In the genomic region with DNA sequence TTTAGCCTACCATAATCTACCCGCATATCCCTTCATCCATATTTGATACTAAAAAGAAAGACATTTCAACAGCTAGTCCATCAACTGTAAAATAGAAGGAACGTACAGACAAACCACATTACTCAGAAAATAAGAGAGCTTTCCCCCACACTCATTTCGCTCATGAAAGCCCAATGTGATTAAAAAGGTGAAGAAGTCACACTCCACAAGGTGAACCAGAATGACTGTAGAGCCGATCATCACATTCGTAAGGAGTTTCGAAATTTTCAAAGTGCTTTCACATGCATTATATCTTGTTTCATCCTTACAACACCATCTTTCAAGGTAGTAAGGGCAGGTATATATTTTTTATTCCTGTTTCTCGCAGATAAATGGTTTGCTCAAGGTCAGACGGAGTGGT, we compare ENCODE assay signal across 23 cellular contexts.
DNase-seq lines count a peak whose midpoint lies in the region; ATAC-seq and TF ChIP-seq lines count a peak whose summit lies in the region.
"Had no signal": no experiment of that assay in that cellular context is flagged by ENCODE, and none has a peak within 500 bp of the region (broad histone marks: within the 10 kb centered on the region; RNA-seq: fewer than 3 reads in every experiment).

No MANE protein-coding gene starts in this region.

- no peak for TF ChIP-seq CTCF in vagina (IDR thresholded peaks at IDR 0.05)

- no peaks in the 10 kb centered on the region for H3K9me2 ChIP-seq in Karpas-422 (replicated peaks; ENCODE audit: insufficient read depth, low read length)

- CTCF ChIA-PET in activated CD4-positive, alpha-beta T cell treated with anti-CD3 and anti-CD28 coated beads for 36 hours (lab: Charles Lee) = interaction anchor here (0.7 to 1.6 kb wide), 3 partner anchors 14 to 39 kb away, joined by 3 to 5 read pairs (median 5); no protein-coding TSS in a partner anchor

- no peak overlapping the region for H3K4me3 ChIP-seq in Karpas-422 (ENCODE audit: low read length)
- no peak overlapping the region for H3K4me3 ChIP-seq in vagina
- H3K4me3 ChIP-seq: BLaER1 treated with 17β-estradiol and CSF1 and Interleukin-3, amounts not matched to agents 10 nM and 100 nM; PC-9; SK-N-MC; tibial nerve had no signal

- POLR2A ChIA-PET in activated CD4-positive, alpha-beta T cell treated with anti-CD3 and anti-CD28 coated beads for 36 hours (lab: Charles Lee) = interaction anchor here (0.6 to 1.0 kb wide), 5 partner anchors 25 to 61 kb away, joined by 3 to 13 read pairs (median 5); no protein-coding TSS in a partner anchor

- ATAC-seq in activated CD4-positive, alpha-beta T cell treated with anti-CD3 and anti-CD28 coated beads for 36 hours = peak; percentile 58
- ATAC-seq in GM18867 (IDR thresholded peaks at IDR 0.05; ENCODE audit: unreplicated experiment) (peak; percentile 35), naive B cell (ENCODE audit: low read depth in 2 of 2) (no peak), Right ventricle myocardium inferior (no peak)
- ATAC-seq: esophagus mucosa, left ventricle myocardium superior had no signal

- no peaks in the 10 kb centered on the region for H3K27me3 Mint-ChIP-seq in activated CD4-positive, alpha-beta T cell treated with anti-CD3 and anti-CD28 coated beads for 36 hours
- peaks cover 21% of the 10 kb centered on the region for H3K27me3 Mint-ChIP-seq in activated CD4-positive, alpha-beta T cell treated with anti-CD3 and anti-CD28 coated beads, Interleukin-2, amount 10 ng/mL, durations not matched to agents 24 days and 14 days
- no peaks in the 10 kb centered on the region for H3K27me3 Mint-ChIP-seq in naive B cell

- H4K20me1 ChIP-seq in Karpas-422 (ENCODE audit: insufficient read depth, low read depth, low read length) = 0 out of 2 replicates have a peak, but pooled peaks cover 5% of the 10 kb centered on the region
- H4K20me1 ChIP-seq: BLaER1 treated with 17β-estradiol and CSF1 and Interleukin-3, amounts not matched to agents 10 nM and 100 nM had no signal

- no peak overlapping the region for H2AFZ ChIP-seq in Karpas-422 (ENCODE audit: low read length)
- H2AFZ ChIP-seq: parathyroid adenoma, PC-9 had no signal

- H3K9ac ChIP-seq in Karpas-422 (ENCODE audit: low read length) = no peak overlapping the region
- H3K9ac ChIP-seq: BLaER1 treated with 17β-estradiol and CSF1 and Interleukin-3, amounts not matched to agents 10 nM and 100 nM; parathyroid adenoma had no signal

- peak overlapping the region; percentile 79 for H3K27ac ChIP-seq in Karpas-422 (ENCODE audit: low read length)
- no peak overlapping the region for H3K27ac ChIP-seq in vagina
- H3K27ac ChIP-seq: BLaER1 treated with 17β-estradiol and CSF1 and Interleukin-3, amounts not matched to agents 10 nM and 100 nM; brain microvascular endothelial cell; parathyroid adenoma; PC-9; SK-N-MC; tibial nerve had no signal

- intact Hi-C loops in activated CD4-positive, alpha-beta T cell treated with anti-CD3 and anti-CD28 coated beads for 36 hours (cut with DNase I, micrococcal nuclease) = loop anchor here (1.0 to 2.0 kb wide), 6 partner anchors 57 to 501 kb away; no protein-coding TSS in a partner anchor
- intact Hi-C loops in activated CD4-positive, alpha-beta T cell treated with anti-CD3 and anti-CD28 coated beads, Interleukin-2, amount 10 ng/mL, durations not matched to agents 24 days and 14 days (cut with micrococcal nuclease) = loop anchor here (1.0 kb wide), 3 partner anchors 35 to 231 kb away; no protein-coding TSS in a partner anchor
- intact Hi-C loops in Right ventricle myocardium inferior (cut with DNase I) = no loop called here
- intact Hi-C loops in vagina (cut with DNase I) = no loop called here

- H3K4me1 ChIP-seq in Karpas-422 (ENCODE audit: low read length) = peaks cover 100% of the 10 kb centered on the region
- peaks cover 9% of the 10 kb centered on the region for H3K4me1 ChIP-seq in vagina
- H3K4me1 ChIP-seq: tibial nerve had no signal

- peak overlapping the region; percentile 79 for H3K27ac Mint-ChIP-seq in activated CD4-positive, alpha-beta T cell treated with anti-CD3 and anti-CD28 coated beads for 36 hours
- H3K27ac Mint-ChIP-seq in activated CD4-positive, alpha-beta T cell treated with anti-CD3 and anti-CD28 coated beads, Interleukin-2, amount 10 ng/mL, durations not matched to agents 24 days and 14 days = no peak overlapping the region
- peak overlapping the region; percentile 94 to 99 (median 96) for H3K27ac Mint-ChIP-seq in naive B cell

- TF ChIP-seq POLR2A in vagina (IDR thresholded peaks at IDR 0.05) = no peak

- no peak overlapping the region for H3K4me2 ChIP-seq in Karpas-422 (ENCODE audit: low read depth, low read length, poor library complexity, severe bottlenecking)
- H3K4me2 ChIP-seq: BLaER1 treated with 17β-estradiol and CSF1 and Interleukin-3, amounts not matched to agents 10 nM and 100 nM; PC-9 had no signal

- H3K36me3 Mint-ChIP-seq in activated CD4-positive, alpha-beta T cell treated with anti-CD3 and anti-CD28 coated beads for 36 hours (ENCODE audit: low read depth) = peaks cover 15% of the 10 kb centered on the region
- H3K36me3 Mint-ChIP-seq in activated CD4-positive, alpha-beta T cell treated with anti-CD3 and anti-CD28 coated beads, Interleukin-2, amount 10 ng/mL, durations not matched to agents 24 days and 14 days (ENCODE audit: low read depth) = peaks cover 9% of the 10 kb centered on the region
- peaks cover 8 to 17% of the 10 kb centered on the region in 2 donors for H3K36me3 Mint-ChIP-seq in naive B cell

- H3K36me3 ChIP-seq in Karpas-422 (ENCODE audit: insufficient read depth, low read length) (0 out of 2 replicates have a peak, but pooled peaks cover 5% of the 10 kb centered on the region), vagina (peaks cover 0 to 5% of the 10 kb centered on the region in 2 donors)
- H3K36me3 ChIP-seq: BLaER1 treated with 17β-estradiol and CSF1 and Interleukin-3, amounts not matched to agents 10 nM and 100 nM; brain microvascular endothelial cell had no signal

- H3K27me3 ChIP-seq in Karpas-422 (ENCODE audit: low read length) (no peaks in the 10 kb centered on the region), vagina (no peaks in the 10 kb centered on the region)
- H3K27me3 ChIP-seq: BLaER1 treated with 17β-estradiol and CSF1 and Interleukin-3, amounts not matched to agents 10 nM and 100 nM; brain microvascular endothelial cell; tibial nerve had no signal

- no peaks in the 10 kb centered on the region for H3K9me3 Mint-ChIP-seq in activated CD4-positive, alpha-beta T cell treated with anti-CD3 and anti-CD28 coated beads for 36 hours (ENCODE audit: low read depth)
- no peaks in the 10 kb centered on the region for H3K9me3 Mint-ChIP-seq in activated CD4-positive, alpha-beta T cell treated with anti-CD3 and anti-CD28 coated beads, Interleukin-2, amount 10 ng/mL, durations not matched to agents 24 days and 14 days
- H3K9me3 Mint-ChIP-seq in naive B cell = no peaks in the 10 kb centered on the region

- peaks cover 80% of the 10 kb centered on the region for H3K4me1 Mint-ChIP-seq in activated CD4-positive, alpha-beta T cell treated with anti-CD3 and anti-CD28 coated beads for 36 hours
- peaks cover 31% of the 10 kb centered on the region for H3K4me1 Mint-ChIP-seq in activated CD4-positive, alpha-beta T cell treated with anti-CD3 and anti-CD28 coated beads, Interleukin-2, amount 10 ng/mL, durations not matched to agents 24 days and 14 days
- H3K4me1 Mint-ChIP-seq in naive B cell = peaks cover 55 to 92% (median 85%) of the 10 kb centered on the region in 3 donors

- DNase-seq in activated CD4-positive, alpha-beta T cell treated with anti-CD3 and anti-CD28 coated beads for 36 hours = peak; percentile 42
- no peak for DNase-seq in activated CD4-positive, alpha-beta T cell treated with anti-CD3 and anti-CD28 coated beads, Interleukin-2, amount 10 ng/mL, durations not matched to agents 24 days and 14 days
- DNase-seq in Karpas-422 = no peak
- no peak for DNase-seq in naive B cell
- no peak for DNase-seq in DMS153 treated with DMSO at 0.1 percent for 48 hours (lab: John Stamatoyannopoulos, UW; ENCODE audit: unreplicated experiment)
- no peak for DNase-seq in Right ventricle myocardium inferior (ENCODE audit: missing footprints)
- DNase-seq in vagina (ENCODE audit: extremely low spot score in 2 of 2) = no peak
- DNase-seq: 8988T; brain microvascular endothelial cell; DMS79 treated with DMSO at 0.1 percent for 48 hours; GOT3; IMR-90; left ventricle myocardium superior; NCI-H524 treated with DMSO at 0.1 percent for 48 hours; PC-9; stimulated activated CD4-positive, alpha-beta T cell treated with anti-CD3 and anti-CD28 coated beads, Interleukin-4, amount 100 ng/mL, for 1 hour; stimulated activated CD8-positive, alpha-beta memory T cell treated with anti-CD3 and anti-CD28 coated beads, Interleukin-4, amount 100 ng/mL, for 48 hours had no signal

- H3K9me3 ChIP-seq in Karpas-422 (ENCODE audit: low read length) (no peaks in the 10 kb centered on the region), vagina (no peaks in the 10 kb centered on the region)
- H3K9me3 ChIP-seq: BLaER1 treated with 17β-estradiol and CSF1 and Interleukin-3, amounts not matched to agents 10 nM and 100 nM; tibial nerve had no signal

- peak overlapping the region; percentile 22 for H3K4me3 Mint-ChIP-seq in activated CD4-positive, alpha-beta T cell treated with anti-CD3 and anti-CD28 coated beads for 36 hours
- H3K4me3 Mint-ChIP-seq in activated CD4-positive, alpha-beta T cell treated with anti-CD3 and anti-CD28 coated beads, Interleukin-2, amount 10 ng/mL, durations not matched to agents 24 days and 14 days = no peak overlapping the region
- peak overlapping the region in 6 of 8 donors; percentile 75 to 94 (median 88) for H3K4me3 Mint-ChIP-seq in naive B cell

- peaks cover 95% of the 10 kb centered on the region for H3K79me2 ChIP-seq in Karpas-422 (ENCODE audit: low read length)
- H3K79me2 ChIP-seq: parathyroid adenoma had no signal

Comparison
In these comparisons a context has a peak if more than half of its experiments do, and no peak if none do; other contexts are left out.
1. ATAC-seq: peak in activated CD4-positive, alpha-beta T cell treated with anti-CD3 and anti-CD28 coated beads for 36 hours (single experiment) and GM18867 (single experiment); none in naive B cell (0 of 2) and Right ventricle myocardium inferior (single experiment).
2. intact Hi-C loops: an anchor here in activated CD4-positive, alpha-beta T cell treated with anti-CD3 and anti-CD28 coated beads for 36 hours (1.0 to 2.0 kb wide) and activated CD4-positive, alpha-beta T cell treated with anti-CD3 and anti-CD28 coated beads, Interleukin-2, amount 10 ng/mL, durations not matched to agents 24 days and 14 days (1.0 kb wide); none called in Right ventricle myocardium inferior and vagina.